10 cellular contexts compared by ENCODE assay signal in genomic region chr7:121873795-121874194, GRCh38. TPM values are rescaled to one million over a fixed set of nuclear protein-coding genes. Genes with fewer than 3 reads are reported as not detected.
DNase-seq lines count a peak whose midpoint lies in the region; ATAC-seq, FAIRE-seq and TF ChIP-seq lines count a peak whose summit lies in the region.
"Had no signal": no experiment of that assay in that cellular context is flagged by ENCODE, and none has a peak within 500 bp of the region (broad histone marks: within the 10 kb centered on the region; RNA-seq: fewer than 3 reads in every experiment).

No MANE protein-coding gene starts in this region.

- peak; percentile 2 for DNase-seq in EH (ENCODE audit: low read depth)
- DNase-seq in Panc1 (ENCODE audit: low read depth, low spot score) = no peak
- no peak for DNase-seq in fibroblast of mammary gland (ENCODE audit: low read depth)
- DNase-seq in pancreas = peak in 1 of 6 donors; percentile 17
- DNase-seq in DMS114 treated with DMSO at 0.1 percent for 48 hours (lab: John Stamatoyannopoulos, UW; ENCODE audit: unreplicated experiment) = no peak
- DNase-seq in NCI-H524 treated with DMSO at 0.1 percent for 48 hours (lab: John Stamatoyannopoulos, UW) = no peak
- no peak for DNase-seq in NCI-H345 (lab: John Stamatoyannopoulos, UW)
- DNase-seq: activated effector memory CD4-positive, alpha-beta T cell treated with Interleukin-2 at 50 U/mL for 16 hours; naive thymus-derived CD8-positive, alpha-beta T cell had no signal

- H3K36me3 ChIP-seq in Panc1 (ENCODE audit: control insufficient read depth, insufficient read depth, low read length) (no peaks in the 10 kb centered on the region; the same call in 1 of the 2 replicates), pancreas (no peaks in the 10 kb centered on the region)

- in situ Hi-C loops in Panc1 (cut with HindIII; ENCODE audit: low pct_unique_long_range_greater_than_20kb, low sequenced_read_pairs) = no loop called here

- H3K9me3 ChIP-seq in Panc1 (ENCODE audit: control insufficient read depth, insufficient read depth, low read depth, low read length) (no peaks in the 10 kb centered on the region), pancreas (no peaks in the 10 kb centered on the region)

- TF ChIP-seq CTCF in Panc1 (IDR thresholded peaks at IDR 0.05) (no peak), fibroblast of mammary gland (conservative IDR thresholded peaks at IDR 0.05; ENCODE audit: control insufficient read depth, insufficient read depth, low read depth, low read length) (no peak), pancreas (IDR thresholded peaks at IDR 0.05) (no peak)

- intact Hi-C loops in Panc1 (cut with micrococcal nuclease; ENCODE audit: unreplicated experiment) = no loop called here
- intact Hi-C loops in pancreas (cut with DNase I) = no loop called here

- peaks cover 45% of the 10 kb centered on the region for H3K27me3 ChIP-seq in Panc1 (ENCODE audit: control insufficient read depth, insufficient read depth, low read length)
- no peaks in the 10 kb centered on the region for H3K27me3 ChIP-seq in pancreas

- FAIRE-seq in pancreas (lab: Jason Lieb, UNC) = no peak

- ATAC-seq in Panc1 (peak; percentile 61; the same call in 1 of the 2 replicates), pancreas (peak in 3 of 4 donors; percentile 48 to 56 (median 51)), HG02938 (IDR thresholded peaks at IDR 0.05; ENCODE audit: unreplicated experiment) (no peak)
- ATAC-seq: naive thymus-derived CD8-positive, alpha-beta T cell had no signal

- H3K4me1 ChIP-seq in Panc1 (ENCODE audit: control insufficient read depth, insufficient read depth, low read length) = no peaks in the 10 kb centered on the region
- H3K4me1 ChIP-seq in pancreas = no peaks in the 10 kb centered on the region

- POLR2A ChIA-PET in Panc1 (lab: Charles Lee) = no interaction called here

- CTCF ChIA-PET in Panc1 (lab: Charles Lee) = no interaction called here

- peak overlapping the region; percentile 36 to 65 for H3K4me3 ChIP-seq in Panc1 (ENCODE audit: low read depth in 2 of 2, low read length in 2 of 2)
- H3K4me3 ChIP-seq in fibroblast of mammary gland (ENCODE audit: control insufficient read depth, low read depth, low read length) = peak overlapping the region; percentile 6
- H3K4me3 ChIP-seq in pancreas = peak overlapping the region; percentile 31 to 57 (median 49)

- H3K27ac ChIP-seq in Panc1 (ENCODE audit: low read length) = no peak overlapping the region
- H3K27ac ChIP-seq in pancreas = no peak overlapping the region

- BruUV-seq in Panc1 (replicated peaks; lab: Mats Ljungman, UMichigan) = no TSS peak

- 1% methylated on average over 10 of the region's 10 CpGs for WGBS in pancreas, 2 donors

RNA-seq across cellular contexts. Expression of gene PTPRZ1, which starts 0.8 kb away (rescaled TPM):
- total RNA-seq in Panc1 (2021; ENCODE audit: unreplicated experiment) (0.05 TPM), pancreas (1 to 10 TPM in 2 of 6 donors, under 1 TPM in 4; 0.60 to 2.5 (median 0.92) TPM)
- polyA plus RNA-seq in Panc1 (2012; ENCODE audit: insufficient read length) = not detected
- 1 to 10 TPM in 1 of 2 donors, under 1 TPM in 1; 0.99 to 1.1 TPM for polyA plus RNA-seq in pancreas
- total RNA-seq: naive thymus-derived CD8-positive, alpha-beta T cell had no signal
- polyA plus RNA-seq: naive thymus-derived CD8-positive, alpha-beta T cell had no signal
